ENCODE assay signal across 1 cellular context in genomic region chr6:24720131-24720603, GRCh38.
TF ChIP-seq lines count a peak whose summit lies in the region.

No MANE protein-coding gene starts in this region.

TF ChIP-seq in HEK293, 187 proteins besides CTCF, POLR2A, EP300 and RAD21 (continued from another document):
- TF ChIP-seq PRDM4 (tag by site-specific recombination; IDR thresholded peaks at IDR 0.05) = no peak
- no peak for TF ChIP-seq ZNF785 (tag by site-specific recombination; IDR thresholded peaks at IDR 0.05)
- no peak for TF ChIP-seq ZNF544 (tag by site-specific recombination; IDR thresholded peaks at IDR 0.05)
- no peak for TF ChIP-seq ZNF629 (tag by site-specific recombination; IDR thresholded peaks at IDR 0.05)
- no peak for TF ChIP-seq ZNF37A (tag by site-specific recombination; IDR thresholded peaks at IDR 0.05)
- TF ChIP-seq ZNF623 (tag by site-specific recombination; IDR thresholded peaks at IDR 0.05) = no peak
- TF ChIP-seq SP2 (tag by site-specific recombination; IDR thresholded peaks at IDR 0.05) = peak; percentile 78
- no peak for TF ChIP-seq ZFP41 (tag by site-specific recombination; IDR thresholded peaks at IDR 0.05; ENCODE audit: borderline replicate concordance)
- 0 out of 2 replicates have a peak, but pooled peaks have one; percentile 6 for TF ChIP-seq ZBTB8A (tag by site-specific recombination; IDR thresholded peaks at IDR 0.05)
- TF ChIP-seq HOXC10 (CRISPR knock-in tag; IDR thresholded peaks at IDR 0.05) = no peak
- no peak; the same call in 1 of the 2 replicates for TF ChIP-seq ZNF391 (tag by site-specific recombination; IDR thresholded peaks at IDR 0.05; ENCODE audit: borderline replicate concordance, low read depth)
- TF ChIP-seq YY2 (tag by site-specific recombination; IDR thresholded peaks at IDR 0.05) = no peak
- TF ChIP-seq ZNF155 (tag by site-specific recombination; IDR thresholded peaks at IDR 0.05) = no peak
- TF ChIP-seq TCF7L2 (IDR thresholded peaks at IDR 0.05; ENCODE audit: borderline replicate concordance, low read depth, low read length) = no peak
- no peak for TF ChIP-seq MEIS1 (CRISPR knock-in tag; IDR thresholded peaks at IDR 0.05; ENCODE audit: borderline replicate concordance)
- no peak for TF ChIP-seq ZNF214 (tag by site-specific recombination; IDR thresholded peaks at IDR 0.05; ENCODE audit: borderline replicate concordance)
- TF ChIP-seq ZFP37 (tag by site-specific recombination; IDR thresholded peaks at IDR 0.05) = no peak; the same call in 1 of the 2 replicates
- TF ChIP-seq ZNF768 (tag by site-specific recombination; IDR thresholded peaks at IDR 0.05) = no peak
- no peak for TF ChIP-seq ZNF707 (tag by site-specific recombination; IDR thresholded peaks at IDR 0.05)
- TF ChIP-seq ZBTB17 (tag by site-specific recombination; IDR thresholded peaks at IDR 0.05) = no peak
- TF ChIP-seq ZNF335 (tag by site-specific recombination; conservative IDR thresholded peaks at IDR 0.05) = peak; percentile 54
- TF ChIP-seq ZNF501 (tag by site-specific recombination; IDR thresholded peaks at IDR 0.05) = no peak; the same call in 1 of the 2 replicates
- TF ChIP-seq ZNF664 (tag by site-specific recombination; IDR thresholded peaks at IDR 0.05) = no peak
- no peak for TF ChIP-seq MZF1 (tag by site-specific recombination; IDR thresholded peaks at IDR 0.05; ENCODE audit: borderline replicate concordance)
- TF ChIP-seq IKZF3 (tag by site-specific recombination; IDR thresholded peaks at IDR 0.05) = no peak
- no peak for TF ChIP-seq ZNF184 (tag by site-specific recombination; IDR thresholded peaks at IDR 0.05)
- TF ChIP-seq ZNF148 (tag by site-specific recombination; IDR thresholded peaks at IDR 0.05; ENCODE audit: borderline replicate concordance) = no peak
- TF ChIP-seq KLF1 (tag by site-specific recombination; IDR thresholded peaks at IDR 0.05) = peak; percentile 57
- TF ChIP-seq ZNF777 (tag by site-specific recombination; IDR thresholded peaks at IDR 0.05; ENCODE audit: borderline replicate concordance) = no peak
- TF ChIP-seq SCRT2 (tag by site-specific recombination; IDR thresholded peaks at IDR 0.05) = no peak
- TF ChIP-seq ZNF626 (tag by site-specific recombination; IDR thresholded peaks at IDR 0.05) = no peak
- no peak for TF ChIP-seq ZNF138 (tag by site-specific recombination; IDR thresholded peaks at IDR 0.05; ENCODE audit: borderline replicate concordance)
- TF ChIP-seq BCL11B (tag by site-specific recombination; IDR thresholded peaks at IDR 0.05; ENCODE audit: low read depth) = no peak
- no peak for TF ChIP-seq ZNF404 (tag by site-specific recombination; IDR thresholded peaks at IDR 0.05)
- TF ChIP-seq ZNF398 (tag by site-specific recombination; IDR thresholded peaks at IDR 0.05) = peak; percentile 42
- no peak for TF ChIP-seq ZNF416 (tag by site-specific recombination; IDR thresholded peaks at IDR 0.05)
- TF ChIP-seq ZNF558 (tag by site-specific recombination; IDR thresholded peaks at IDR 0.05) = no peak
- TF ChIP-seq BCL6B (tag by site-specific recombination; IDR thresholded peaks at IDR 0.05) = no peak
- no peak for TF ChIP-seq ATF2 (tag by site-specific recombination; IDR thresholded peaks at IDR 0.05; ENCODE audit: low read depth)
- TF ChIP-seq ZNF621 (tag by site-specific recombination; IDR thresholded peaks at IDR 0.05) = no peak
- TF ChIP-seq ZNF202 (tag by site-specific recombination; IDR thresholded peaks at IDR 0.05; ENCODE audit: borderline replicate concordance) = no peak
- no peak for TF ChIP-seq ELK4 (IDR thresholded peaks at IDR 0.05; ENCODE audit: borderline replicate concordance, low read depth, low read length)
- no peak for TF ChIP-seq ZNF157 (tag by site-specific recombination; IDR thresholded peaks at IDR 0.05)
- TF ChIP-seq PRDM2 (tag by site-specific recombination; IDR thresholded peaks at IDR 0.05; ENCODE audit: borderline replicate concordance) = no peak
- TF ChIP-seq ZNF670 (tag by site-specific recombination; IDR thresholded peaks at IDR 0.05; ENCODE audit: low read depth) = no peak
- TF ChIP-seq ZNF274 (IDR thresholded peaks at IDR 0.05; ENCODE audit: low read length) = no peak
- TF ChIP-seq ZNF274 (tag by site-specific recombination; IDR thresholded peaks at IDR 0.05; ENCODE audit: borderline replicate concordance) = no peak
- no peak for TF ChIP-seq TRIM28 (IDR thresholded peaks at IDR 0.05; ENCODE audit: borderline replicate concordance, low read length)
- no peak for TF ChIP-seq ZNF341 (tag by site-specific recombination; IDR thresholded peaks at IDR 0.05; ENCODE audit: low read depth)
- no peak for TF ChIP-seq HOXA7 (CRISPR knock-in tag; IDR thresholded peaks at IDR 0.05; ENCODE audit: borderline replicate concordance)
- no peak for TF ChIP-seq ZSCAN5A (tag by site-specific recombination; IDR thresholded peaks at IDR 0.05)
